Comparison of ENCODE assay signal across 1 cellular context in genomic region chr17:38752119-38752929, GRCh38.
TF ChIP-seq lines count a peak whose summit lies in the region.

Gene PSMB3, plus strand, starts transcription at chr17:38752741. Its CDS starts 86 bp downstream, at chr17:38752827.

TF ChIP-seq in GM12878, 131 proteins besides CTCF, POLR2A, EP300 and RAD21 (continued from another document and continues in another):
- peak; percentile 71 for TF ChIP-seq MTA2 (IDR thresholded peaks at IDR 0.05; ENCODE audit: low read depth)
- TF ChIP-seq CUX1 (IDR thresholded peaks at IDR 0.05; ENCODE audit: insufficient replicate concordance, low read depth, low read length) = no peak
- TF ChIP-seq NFIC (IDR thresholded peaks at IDR 0.05; ENCODE audit: low read depth, low read length) = no peak
- TF ChIP-seq RFX5 (IDR thresholded peaks at IDR 0.05; ENCODE audit: low read depth, low read length) = 0 out of 2 replicates have a peak, but pooled peaks have one; percentile 35
- no peak for TF ChIP-seq SRF (IDR thresholded peaks at IDR 0.05; ENCODE audit: low read depth in 2 of 2, low read length in 2 of 2)
- peak; percentile 77 for TF ChIP-seq NKRF (conservative IDR thresholded peaks at IDR 0.05)
- 0 out of 2 replicates have a peak, but pooled peaks have one; percentile 57 for TF ChIP-seq POLR2AphosphoS2 (IDR thresholded peaks at IDR 0.05; ENCODE audit: low read depth, low read length)
- no peak; the same call in 1 of the 2 replicates for TF ChIP-seq MLLT1 (IDR thresholded peaks at IDR 0.05)
- peak; percentile 27; the same call in 1 of the 2 replicates for TF ChIP-seq ESRRA (IDR thresholded peaks at IDR 0.05; ENCODE audit: low read length)
- TF ChIP-seq WRNIP1 (IDR thresholded peaks at IDR 0.05; ENCODE audit: borderline replicate concordance, low read depth, low read length) = no peak
- peak; percentile 68; the same call in 1 of the 2 replicates for TF ChIP-seq LARP7 (IDR thresholded peaks at IDR 0.05)
- TF ChIP-seq JUND (IDR thresholded peaks at IDR 0.05; ENCODE audit: low read depth, low read length) = no peak
- no peak for TF ChIP-seq HDAC6 (IDR thresholded peaks at IDR 0.05; ENCODE audit: unreplicated experiment)
- TF ChIP-seq RCOR1 (conservative IDR thresholded peaks at IDR 0.05; ENCODE audit: low read depth, low read length) = no peak
- peak; percentile 31; the same call in 1 of the 2 replicates for TF ChIP-seq ZBED1 (IDR thresholded peaks at IDR 0.05; ENCODE audit: borderline replicate concordance)
- peak; percentile 77 for TF ChIP-seq E2F4 (IDR thresholded peaks at IDR 0.05; ENCODE audit: low read depth, low read length)
- no peak for TF ChIP-seq CBX5 (IDR thresholded peaks at IDR 0.05; ENCODE audit: low read depth)
- no peak for TF ChIP-seq NFXL1 (IDR thresholded peaks at IDR 0.05; ENCODE audit: borderline replicate concordance)
- no peak for TF ChIP-seq SREBF2 (IDR thresholded peaks at IDR 0.05; ENCODE audit: low read length)
- peak; percentile 64; the same call in 1 of the 2 replicates for TF ChIP-seq ZNF687 (IDR thresholded peaks at IDR 0.05)
- TF ChIP-seq IKZF1 (conservative IDR thresholded peaks at IDR 0.05) = peak; percentile 87
- TF ChIP-seq PAX5 (IDR thresholded peaks at IDR 0.05; ENCODE audit: borderline replicate concordance, low read depth, low read length) = peak; percentile 83
- TF ChIP-seq EGR1 (IDR thresholded peaks at IDR 0.05; ENCODE audit: borderline replicate concordance in 1 of 2, low read depth in 2 of 2, low read length in 2 of 2) = peak in 1 of 2 experiments; percentile 81; a peak in 2 of 3 replicates
- peak; percentile 81 for TF ChIP-seq NR2C1 (IDR thresholded peaks at IDR 0.05)
- TF ChIP-seq TARDBP (IDR thresholded peaks at IDR 0.05; ENCODE audit: borderline replicate concordance) = no peak; the same call in 1 of the 2 replicates
- TF ChIP-seq RAD51 (IDR thresholded peaks at IDR 0.05) = peak; percentile 93
- TF ChIP-seq BMI1 (IDR thresholded peaks at IDR 0.05; ENCODE audit: borderline replicate concordance) = no peak
- peak; percentile 70; the same call in 1 of the 2 replicates for TF ChIP-seq HDGF (IDR thresholded peaks at IDR 0.05)
- 0 out of 2 replicates have a peak, but pooled peaks have one; percentile 6 for TF ChIP-seq BACH1 (IDR thresholded peaks at IDR 0.05; ENCODE audit: borderline replicate concordance)
- TF ChIP-seq CBFB (IDR thresholded peaks at IDR 0.05; ENCODE audit: low read depth) = peak; percentile 43; the same call in 1 of the 2 replicates
- no peak for TF ChIP-seq TCF12 (IDR thresholded peaks at IDR 0.05; ENCODE audit: low read depth, low read length)
- no peak for TF ChIP-seq ZNF24 (IDR thresholded peaks at IDR 0.05)
- TF ChIP-seq MEF2B (IDR thresholded peaks at IDR 0.05; ENCODE audit: partially characterized antibody, poor library complexity, severe bottlenecking) = peak; percentile 51
- no peak for TF ChIP-seq RB1 (IDR thresholded peaks at IDR 0.05; ENCODE audit: borderline replicate concordance)
- TF ChIP-seq E2F8 (IDR thresholded peaks at IDR 0.05; ENCODE audit: low read depth, partially characterized antibody) = peak; percentile 81
- 0 out of 2 replicates have a peak, but pooled peaks have one; percentile 31 for TF ChIP-seq STAT1 (conservative IDR thresholded peaks at IDR 0.05)
- no peak; the same call in 1 of the 2 replicates for TF ChIP-seq SREBF1 (IDR thresholded peaks at IDR 0.05; ENCODE audit: low read length)
- peak; percentile 99 for TF ChIP-seq ZNF622 (IDR thresholded peaks at IDR 0.05)
- TF ChIP-seq ZBTB40 (IDR thresholded peaks at IDR 0.05; ENCODE audit: borderline replicate concordance) = peak; percentile 90; the same call in 1 of the 2 replicates
- no peak; a peak in 1 of 4 replicates for TF ChIP-seq ETV6 (conservative IDR thresholded peaks at IDR 0.05 in 1 of 2, IDR thresholded peaks at IDR 0.05 in 1 of 2; ENCODE audit: borderline replicate concordance in 1 of 2, low read depth in 1 of 2)
- 0 out of 2 replicates have a peak, but pooled peaks have one; percentile 45 for TF ChIP-seq ZNF207 (IDR thresholded peaks at IDR 0.05; ENCODE audit: borderline replicate concordance)
